27 cellular contexts compared by ENCODE assay signal in the genomic region with DNA sequence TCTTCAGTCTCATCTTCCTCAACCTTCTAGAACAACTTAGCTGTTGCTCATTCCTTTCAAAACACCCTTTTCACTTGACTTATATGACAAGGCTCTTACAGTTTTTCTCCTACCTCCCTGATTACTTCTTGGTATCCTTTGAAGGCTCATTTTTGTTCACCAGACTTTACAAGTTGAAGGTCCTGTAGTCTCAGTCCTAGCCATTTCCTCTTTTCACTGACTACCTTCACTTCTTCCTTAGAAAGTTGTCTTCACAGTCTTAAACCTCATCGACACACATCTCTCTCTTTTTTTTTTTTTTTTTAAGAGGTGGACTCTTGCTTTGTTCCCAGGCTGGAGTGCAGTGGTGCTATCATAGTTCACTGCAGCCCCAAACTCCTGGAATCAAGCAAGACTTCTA.
"Had no signal": no experiment of that assay in that cellular context is flagged by ENCODE, and none has a peak within 500 bp of the region (broad histone marks: within the 10 kb centered on the region; RNA-seq: fewer than 3 reads in every experiment).

No MANE protein-coding gene starts in this region.

- H3K27me3 ChIP-seq: testis, transverse colon had no signal

- FAIRE-seq: endothelial cell of umbilical vein, keratinocyte, urothelium cell line had no signal

- H3K4me3 ChIP-seq: mucosa of descending colon, testis, transverse colon had no signal

- H3K36me3 ChIP-seq: transverse colon had no signal

- H3K27ac ChIP-seq: testis, transverse colon had no signal

- DNase-seq: activated CD4-positive, alpha-beta T cell treated with anti-CD3 and anti-CD28 coated beads, Interleukin-2, amount 10 ng/mL, durations not matched to agents 24 days and 14 days; activated CD4-positive, CD25-positive, alpha-beta regulatory T cell treated with anti-CD3 and anti-CD28 coated beads, Interleukin-2, amount 50 U/mL, for 72 hours; activated CD8-positive, alpha-beta T cell treated with anti-CD3 and anti-CD28 coated beads for 36 hours; activated naive CD8-positive, alpha-beta T cell treated with anti-CD3 and anti-CD28 coated beads, Interleukin-2, amount 50 U/mL, for 24 hours; activated T-cell treated with anti-CD3 and anti-CD28 coated beads, Interleukin-2, amount 50 U/mL, for 4 hours; amygdala; caudate nucleus; cortex of kidney; foreskin fibroblast; head of caudate nucleus; hippocampal formation; left cardiac atrium; left ventricle myocardium superior; mucosa of descending colon; posterior cingulate gyrus; right cardiac atrium; stimulated activated CD4-positive, alpha-beta T cell treated with anti-CD3 and anti-CD28 coated beads, Interleukin-15, amount 100 ng/mL, for 24 hours; stimulated activated CD4-positive, alpha-beta T cell treated with anti-CD3 and anti-CD28 coated beads, Interleukin-2, amount 100 ng/mL, for 24 hours; stimulated activated naive CD4-positive, alpha-beta T cell treated with Interleukin-2 at 50 U/mL for 16 hours; T1000; testis; transverse colon had no signal

- ATAC-seq: activated CD8-positive, alpha-beta T cell treated with anti-CD3 and anti-CD28 coated beads for 36 hours; activated naive CD8-positive, alpha-beta T cell treated with anti-CD3 and anti-CD28 coated beads, Interleukin-2, amount 50 U/mL, for 24 hours; activated T-cell treated with anti-CD3 and anti-CD28 coated beads, Interleukin-2, amount 50 U/mL, for 4 hours; esophagus mucosa; left cardiac atrium; left ventricle myocardium superior; mucosa of descending colon; natural killer cell treated with Interleukin-12 subunit alpha and Interleukin-12 subunit beta and Interleukin-15 and Interleukin-18, amount 100 ng/mL, for 72 hours; right cardiac atrium had no signal

- H3K9me3 ChIP-seq: mucosa of descending colon, testis, transverse colon had no signal

- H3K4me1 ChIP-seq: testis had no signal
